8 cellular contexts compared by ENCODE assay signal in the genomic region with DNA sequence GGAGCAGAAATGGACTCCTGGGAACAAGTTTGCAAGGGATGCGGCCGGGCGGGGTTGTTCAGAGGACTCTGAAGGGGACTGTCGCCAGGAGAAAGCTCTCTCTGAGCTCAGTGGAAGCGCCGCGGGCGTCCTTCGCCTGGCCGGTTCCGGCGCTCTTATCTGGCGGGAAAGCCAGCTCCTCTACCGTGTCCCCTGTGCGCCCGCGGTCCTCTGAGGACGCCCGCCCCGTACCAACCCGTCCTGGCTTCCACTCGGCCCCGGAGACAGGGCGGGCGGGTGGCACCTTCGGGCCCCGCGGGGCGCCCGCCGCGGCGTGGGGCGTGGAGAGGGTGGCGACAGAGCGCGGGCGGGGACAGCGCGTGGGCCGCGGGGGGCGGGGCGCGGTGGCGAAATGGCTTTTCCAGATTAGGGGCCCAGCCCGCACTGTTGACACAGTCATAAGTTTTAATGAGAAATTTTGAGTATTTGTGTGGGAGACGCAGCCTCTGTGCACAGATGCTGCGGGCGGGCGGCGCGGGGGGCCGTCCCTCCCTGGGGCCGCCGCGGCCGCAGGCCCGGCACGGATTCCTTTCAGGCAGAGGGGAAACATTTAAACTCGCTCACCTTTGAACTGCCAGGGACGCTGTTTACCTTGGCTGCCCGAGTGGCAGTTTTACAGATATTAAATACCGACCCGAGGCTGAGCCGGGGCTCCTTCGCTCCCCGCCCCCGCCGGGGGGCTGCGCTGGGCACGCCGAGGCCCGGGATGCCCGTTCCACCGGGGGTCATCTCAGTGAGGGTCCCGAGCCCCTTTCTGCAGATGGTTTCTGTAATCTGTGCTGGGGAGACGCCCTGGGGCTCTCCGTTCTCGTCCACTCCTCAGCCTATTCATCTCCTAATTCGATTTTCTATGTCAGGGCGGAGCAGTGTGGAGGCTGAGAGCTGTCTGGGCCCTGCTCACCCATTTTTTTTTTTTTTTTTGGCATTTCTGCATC.
DNase-seq lines count a peak whose midpoint lies in the region; ATAC-seq and TF ChIP-seq lines count a peak whose summit lies in the region.

No MANE protein-coding gene starts in this region.

- H3K36me3 ChIP-seq in Caco-2 (ENCODE audit: control insufficient read depth, insufficient read depth, low read length) (no peaks in the 10 kb centered on the region), Karpas-422 (ENCODE audit: insufficient read depth, low read length) (no peaks in the 10 kb centered on the region)

- no peaks in the 10 kb centered on the region for H3K36me3 Mint-ChIP-seq in Caco-2 (ENCODE audit: insufficient read depth, unreplicated experiment)
- peaks cover 0 to 3% of the 10 kb centered on the region in 2 donors for H3K36me3 Mint-ChIP-seq in activated naive CD4-positive, alpha-beta T cell treated with anti-CD3 and anti-CD28 coated beads, Interleukin-2, amount 50 U/mL, for 72 hours

- H2AFZ ChIP-seq in Karpas-422 (ENCODE audit: low read length): no peak overlapping the region

- POLR2A ChIA-PET in Caco-2 (lab: Charles Lee): interaction anchor here (0.5 to 1.5 kb wide), 5 partner anchors 30 to 525 kb away, joined by 3 to 17 read pairs (median 6); partner anchors contain the start of gene FOXD2

- DNase-seq in Caco-2: peak; percentile 71 to 73
- no peak for DNase-seq in Karpas-422
- peak in 1 of 2 donors; percentile 16 for DNase-seq in activated naive CD4-positive, alpha-beta T cell treated with anti-CD3 and anti-CD28 coated beads, Interleukin-2, amount 50 U/mL, for 72 hours (ENCODE audit: low spot score in 2 of 2)
- DNase-seq in iPS-NIHi11 (ENCODE audit: low spot score): peak; percentile 62
- DNase-seq in stimulated activated CD4-positive, alpha-beta T cell treated with anti-CD3 and anti-CD28 coated beads, Interleukin-1b, Interleukin-23, amount 100 ng/mL, for 4 hours (ENCODE audit: low read depth in 2 of 2): peak; percentile 21 to 34
- no peak for DNase-seq in GDM1 (lab: John Stamatoyannopoulos, UW)
- no peak for DNase-seq in activated CD4-positive, CD25-positive, alpha-beta regulatory T cell (lab: John Stamatoyannopoulos, UW)

- no peaks in the 10 kb centered on the region for H3K79me2 ChIP-seq in Karpas-422 (ENCODE audit: low read length)

- H4K20me1 ChIP-seq in Karpas-422 (ENCODE audit: insufficient read depth, low read depth, low read length): no peaks in the 10 kb centered on the region

- H3K27me3 Mint-ChIP-seq in Caco-2 (ENCODE audit: insufficient read depth, unreplicated experiment): no peaks in the 10 kb centered on the region

- H3K4me1 ChIP-seq in Caco-2 (peaks cover 15% of the 10 kb centered on the region; the same call in 1 of the 2 replicates), Karpas-422 (ENCODE audit: low read length) (peaks cover 9% of the 10 kb centered on the region)

- CTCF ChIA-PET in Caco-2 (lab: Charles Lee): interaction anchor here (1.2 to 3.6 kb wide), 3 partner anchors 31 to 218 kb away, joined by 8 to 47 read pairs (median 10); partner anchors contain the start of gene FOXD2

- intact Hi-C loops in Caco-2 (cut with micrococcal nuclease; ENCODE audit: unreplicated experiment): loop anchor here (1.0 to 2.0 kb wide), 3 partner anchors 19 to 71 kb away; no protein-coding TSS in a partner anchor

- H3K9me3 Mint-ChIP-seq in Caco-2 (ENCODE audit: unreplicated experiment): peaks cover 12% of the 10 kb centered on the region
- H3K9me3 Mint-ChIP-seq in activated naive CD4-positive, alpha-beta T cell treated with anti-CD3 and anti-CD28 coated beads, Interleukin-2, amount 50 U/mL, for 72 hours: peaks cover 0 to 7% of the 10 kb centered on the region in 2 donors

- H3K9ac ChIP-seq in Karpas-422 (ENCODE audit: low read length): no peak overlapping the region

- no peaks in the 10 kb centered on the region for H3K9me2 ChIP-seq in Karpas-422 (replicated peaks; ENCODE audit: insufficient read depth, low read length)

- H3K4me2 ChIP-seq in Karpas-422 (ENCODE audit: low read depth, low read length, poor library complexity, severe bottlenecking): peak overlapping the region; percentile 50

- H3K9me3 ChIP-seq in Caco-2: no peaks in the 10 kb centered on the region
- no peaks in the 10 kb centered on the region for H3K9me3 ChIP-seq in Karpas-422 (ENCODE audit: low read length)

- H3K4me1 Mint-ChIP-seq in Caco-2 (ENCODE audit: low read depth, unreplicated experiment): peaks cover 12% of the 10 kb centered on the region

- H3K27ac Mint-ChIP-seq in Caco-2 (ENCODE audit: unreplicated experiment): peak overlapping the region; percentile 39
- no peak overlapping the region for H3K27ac Mint-ChIP-seq in activated naive CD4-positive, alpha-beta T cell treated with anti-CD3 and anti-CD28 coated beads, Interleukin-2, amount 50 U/mL, for 72 hours

- peak overlapping the region; percentile 71 for H3K4me3 Mint-ChIP-seq in Caco-2 (ENCODE audit: unreplicated experiment)

- no TSS peak for BruUV-seq in Caco-2 (replicated peaks; lab: Mats Ljungman, UMichigan)

- H3K4me3 ChIP-seq in Caco-2 (ENCODE audit: low read depth, low read length) (peak overlapping the region; percentile 39), Karpas-422 (ENCODE audit: low read length) (peak overlapping the region; percentile 27; the same call in 1 of the 2 replicates)

- H3K27ac ChIP-seq in Karpas-422 (ENCODE audit: low read length): no peak overlapping the region

- no peak for TF ChIP-seq CTCF in Caco-2 (IDR thresholded peaks at IDR 0.05; ENCODE audit: insufficient read depth in 1 of 2, low read depth in 1 of 2, low read length in 1 of 2, severe bottlenecking in 1 of 2, unreplicated experiment in 1 of 2)

- peak; percentile 70 to 81 for ATAC-seq in activated naive CD4-positive, alpha-beta T cell treated with anti-CD3 and anti-CD28 coated beads, Interleukin-2, amount 50 U/mL, for 72 hours
- ATAC-seq in HG03159 (IDR thresholded peaks at IDR 0.05; ENCODE audit: unreplicated experiment): no peak

- no peaks in the 10 kb centered on the region for H3K27me3 ChIP-seq in Caco-2 (replicated peaks; ENCODE audit: control insufficient read depth, insufficient read depth, low read length)
- no peaks in the 10 kb centered on the region for H3K27me3 ChIP-seq in Karpas-422 (ENCODE audit: low read length)

Comparison
In these comparisons a context has a peak if more than half of its experiments do, and no peak if none do; other contexts are left out.
1. DNase-seq: peak in Caco-2 (2 of 2), iPS-NIHi11 (single experiment) and stimulated activated CD4-positive, alpha-beta T cell treated with anti-CD3 and anti-CD28 coated beads, Interleukin-1b, Interleukin-23, amount 100 ng/mL, for 4 hours (2 of 2); none in Karpas-422 (single experiment), GDM1 (single experiment) and activated CD4-positive, CD25-positive, alpha-beta regulatory T cell (0 of 4).